In genomic region chr6:1390805-1391511, GRCh38 we compare ENCODE assay signal across 10 cellular contexts. TPM values are rescaled to one million over a fixed set of nuclear protein-coding genes. Genes with fewer than 3 reads are reported as not detected.
DNase-seq lines count a peak whose midpoint lies in the region; ATAC-seq and TF ChIP-seq lines count a peak whose summit lies in the region.
"Had no signal": no experiment of that assay in that cellular context is flagged by ENCODE, and none has a peak within 500 bp of the region (broad histone marks: within the 10 kb centered on the region; RNA-seq: fewer than 3 reads in every experiment).

No MANE protein-coding gene starts in this region.

- no peaks in the 10 kb centered on the region for H3K36me3 Mint-ChIP-seq in WTC11
- peaks cover 10% of the 10 kb centered on the region for H3K36me3 Mint-ChIP-seq in stimulated activated effector memory CD8-positive, alpha-beta T cell treated with anti-CD3 and anti-CD28 coated beads, Interleukin-12 subunit alpha, Interleukin-12 subunit beta, amount 100 ng/mL, for 72 hours

- H3K27me3 Mint-ChIP-seq in WTC11 (ENCODE audit: low read depth) = peaks cover 93% of the 10 kb centered on the region

- peaks cover 62% of the 10 kb centered on the region for H3K27me3 ChIP-seq in effector memory CD4-positive, alpha-beta T cell (replicated peaks; ENCODE audit: control insufficient read depth, insufficient read depth, low read length, poor library complexity, severe bottlenecking)

- POLR2A ChIA-PET in WTC11 (lab: Charles Lee) = no interaction called here

- peaks cover 41% of the 10 kb centered on the region for H3K4me1 Mint-ChIP-seq in WTC11
- H3K4me1 Mint-ChIP-seq in stimulated activated effector memory CD8-positive, alpha-beta T cell treated with anti-CD3 and anti-CD28 coated beads, Interleukin-12 subunit alpha, Interleukin-12 subunit beta, amount 100 ng/mL, for 72 hours = peaks cover 22% of the 10 kb centered on the region

- peaks cover 28% of the 10 kb centered on the region for H3K4me1 ChIP-seq in effector memory CD4-positive, alpha-beta T cell (ENCODE audit: control insufficient read depth, insufficient read depth, low read length, poor library complexity, severe bottlenecking)

- H3K9me3 Mint-ChIP-seq in WTC11 = no peaks in the 10 kb centered on the region
- no peaks in the 10 kb centered on the region for H3K9me3 Mint-ChIP-seq in stimulated activated effector memory CD8-positive, alpha-beta T cell treated with anti-CD3 and anti-CD28 coated beads, Interleukin-12 subunit alpha, Interleukin-12 subunit beta, amount 100 ng/mL, for 72 hours

- DNase-seq in NCI-H1417 (lab: John Stamatoyannopoulos, UW) = peak in 2 of 3 experiments; percentile 38 to 42
- no peak for DNase-seq in NCI-H1417 treated with DMSO at 0.1 percent for 48 hours (lab: John Stamatoyannopoulos, UW)
- peak; percentile 54 for DNase-seq in WTC11 (ENCODE audit: low spot score)
- DNase-seq in stimulated activated effector memory CD8-positive, alpha-beta T cell treated with anti-CD3 and anti-CD28 coated beads, Interleukin-12 subunit alpha, Interleukin-12 subunit beta, amount 100 ng/mL, for 72 hours (ENCODE audit: low spot score in 2 of 2) = no peak
- DNase-seq in cerebellar nuclear complex (lab: John Stamatoyannopoulos, UW) = no peak
- DNase-seq in effector memory CD4-positive, alpha-beta T cell = no peak
- DNase-seq: 8988T; activated effector memory CD4-positive, alpha-beta T cell treated with anti-CD3 and anti-CD28 coated beads, Interleukin-2, amount 50 U/mL, for 16 hours had no signal

- no peak overlapping the region for H3K27ac ChIP-seq in effector memory CD4-positive, alpha-beta T cell (ENCODE audit: insufficient read depth, low read length, poor library complexity, severe bottlenecking)

- no peak overlapping the region for H3K27ac Mint-ChIP-seq in WTC11
- H3K27ac Mint-ChIP-seq in stimulated activated effector memory CD8-positive, alpha-beta T cell treated with anti-CD3 and anti-CD28 coated beads, Interleukin-12 subunit alpha, Interleukin-12 subunit beta, amount 100 ng/mL, for 72 hours = no peak overlapping the region

- peak overlapping the region; percentile 49 for H3K4me3 Mint-ChIP-seq in WTC11
- H3K4me3 Mint-ChIP-seq in stimulated activated effector memory CD8-positive, alpha-beta T cell treated with anti-CD3 and anti-CD28 coated beads, Interleukin-12 subunit alpha, Interleukin-12 subunit beta, amount 100 ng/mL, for 72 hours = peak overlapping the region; percentile 68

- peaks cover 2% of the 10 kb centered on the region for H3K9me3 ChIP-seq in iPS-18c (ENCODE audit: control insufficient read depth, insufficient read depth, low read length)
- no peaks in the 10 kb centered on the region for H3K9me3 ChIP-seq in effector memory CD4-positive, alpha-beta T cell (ENCODE audit: control insufficient read depth, low read length)

- TF ChIP-seq CTCF in WTC11 (IDR thresholded peaks at IDR 0.05) = no peak

- no peaks in the 10 kb centered on the region for H3K36me3 ChIP-seq in effector memory CD4-positive, alpha-beta T cell (ENCODE audit: control insufficient read depth, insufficient read depth, low read length)

- ATAC-seq in WTC11 (peak; percentile 4), GM18517 (IDR thresholded peaks at IDR 0.05; ENCODE audit: unreplicated experiment) (no peak)
- no peak for ATAC-seq in stimulated activated effector memory CD8-positive, alpha-beta T cell treated with anti-CD3 and anti-CD28 coated beads, Interleukin-12 subunit alpha, Interleukin-12 subunit beta, amount 100 ng/mL, for 72 hours

- CTCF ChIA-PET in WTC11 (lab: Charles Lee) = interaction anchor here (0.7 to 1.5 kb wide), 5 partner anchors 8 to 223 kb away, joined by 3 to 5 read pairs (median 4); no protein-coding TSS in a partner anchor

- peak overlapping the region; percentile 15; the same call in 1 of the 2 replicates for H3K4me3 ChIP-seq in iPS-18c (ENCODE audit: insufficient read depth, low read depth, low read length)
- H3K4me3 ChIP-seq in effector memory CD4-positive, alpha-beta T cell (ENCODE audit: insufficient read depth, low read depth, low read length, poor library complexity, severe bottlenecking) = no peak overlapping the region

TF ChIP-seq in WTC11, 78 proteins besides CTCF, POLR2A, EP300 and RAD21 (continues in another document):
- TF ChIP-seq CDX4 (CRISPR knock-in tag; IDR thresholded peaks at IDR 0.05; ENCODE audit: borderline replicate concordance) = no peak
- no peak for TF ChIP-seq FOXK1 (CRISPR knock-in tag; IDR thresholded peaks at IDR 0.05)
- no peak for TF ChIP-seq FOXJ3 (CRISPR knock-in tag; IDR thresholded peaks at IDR 0.05; ENCODE audit: borderline replicate concordance)
- no peak for TF ChIP-seq MYBL2 (CRISPR knock-in tag; IDR thresholded peaks at IDR 0.05)
- TF ChIP-seq OVOL2 (CRISPR knock-in tag; IDR thresholded peaks at IDR 0.05; ENCODE audit: borderline replicate concordance) = no peak
- TF ChIP-seq E2F4 (CRISPR knock-in tag; IDR thresholded peaks at IDR 0.05; ENCODE audit: borderline replicate concordance, low read depth) = no peak
- TF ChIP-seq PREB (CRISPR knock-in tag; IDR thresholded peaks at IDR 0.05; ENCODE audit: borderline replicate concordance) = no peak
- TF ChIP-seq EMX1 (CRISPR knock-in tag; IDR thresholded peaks at IDR 0.05) = no peak
- no peak for TF ChIP-seq MLX (CRISPR knock-in tag; IDR thresholded peaks at IDR 0.05)
- no peak for TF ChIP-seq MAX (CRISPR knock-in tag; IDR thresholded peaks at IDR 0.05)
- no peak for TF ChIP-seq TEAD4 (CRISPR knock-in tag; IDR thresholded peaks at IDR 0.05)
- no peak for TF ChIP-seq CREM (CRISPR knock-in tag; IDR thresholded peaks at IDR 0.05)
- TF ChIP-seq GABPB1 (CRISPR knock-in tag; IDR thresholded peaks at IDR 0.05) = no peak
- TF ChIP-seq PRDM15 (CRISPR knock-in tag; IDR thresholded peaks at IDR 0.05) = no peak

RNA-seq across cellular contexts. Expression of gene FOXF2, which starts 1.6 kb away (rescaled TPM):
- 0.07 to 0.11 TPM in 2 of 3 replicates, not detected in the other for total RNA-seq in WTC11 (2021)

Comparison
In these comparisons a context has a peak if more than half of its experiments do, and no peak if none do; other contexts are left out.
1. DNase-seq: peak in NCI-H1417 (2 of 3) and WTC11 (single experiment); none in NCI-H1417 treated with DMSO at 0.1 percent for 48 hours (single experiment), stimulated activated effector memory CD8-positive, alpha-beta T cell treated with anti-CD3 and anti-CD28 coated beads, Interleukin-12 subunit alpha, Interleukin-12 subunit beta, amount 100 ng/mL, for 72 hours (0 of 2), cerebellar nuclear complex (0 of 2) and effector memory CD4-positive, alpha-beta T cell (0 of 3).